19 cellular contexts compared by ENCODE assay signal in the genomic region with DNA sequence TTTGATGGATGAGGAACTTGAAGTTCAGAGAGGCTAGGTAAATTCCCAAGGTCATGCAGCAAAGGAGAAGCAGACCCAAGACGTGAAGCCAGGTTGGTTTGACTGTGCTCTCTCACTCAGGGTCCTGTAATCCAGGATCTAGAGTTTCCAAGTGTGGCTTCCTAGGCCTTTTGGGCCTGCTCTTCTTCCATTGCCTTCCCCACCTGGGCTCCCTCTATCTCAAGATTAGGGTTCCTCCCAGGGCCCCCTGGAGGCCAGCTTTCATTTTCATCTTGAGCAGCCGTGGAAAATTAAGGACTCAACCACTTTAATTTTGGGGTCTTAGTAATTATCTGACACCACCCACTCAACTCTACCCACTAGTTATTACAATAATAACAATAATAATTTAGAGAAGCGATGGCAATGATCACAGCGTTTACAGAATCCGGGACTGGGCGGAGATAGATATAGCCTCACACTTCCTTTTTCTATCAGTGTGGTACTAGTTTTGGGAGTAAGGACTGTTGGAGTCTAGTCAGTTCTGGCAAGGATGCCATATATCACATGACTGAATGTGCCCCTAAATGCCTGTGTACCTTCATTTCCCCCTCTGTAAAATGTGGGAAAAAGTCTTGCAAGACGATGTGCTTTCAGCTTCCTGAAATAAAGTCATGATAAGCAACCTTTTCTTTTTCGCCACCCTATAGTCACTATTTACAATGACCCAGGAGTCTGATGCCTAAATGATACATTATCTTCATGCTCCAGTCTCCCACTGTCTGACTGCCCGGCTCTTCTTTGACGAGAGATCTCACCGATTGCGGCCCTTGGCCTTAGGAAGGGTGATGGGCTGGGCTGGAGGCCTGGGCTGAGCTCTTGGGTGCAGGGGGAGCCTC. TPM values are rescaled to one million over a fixed set of nuclear protein-coding genes. Genes with fewer than 3 reads are reported as not detected.
DNase-seq lines count a peak whose midpoint lies in the region; FAIRE-seq and TF ChIP-seq lines count a peak whose summit lies in the region.
"Had no signal": no experiment of that assay in that cellular context is flagged by ENCODE, and none has a peak within 500 bp of the region (broad histone marks: within the 10 kb centered on the region; RNA-seq: fewer than 3 reads in every experiment).

No MANE protein-coding gene starts in this region.

- no peak for FAIRE-seq in H54 (lab: Jason Lieb, UNC)
- FAIRE-seq: urothelium cell line had no signal

- H3K27ac Mint-ChIP-seq in brain: peak overlapping the region in 4 of 5 experiments; percentile 32 to 91 (median 62)
- H3K27ac Mint-ChIP-seq in mesothelial cell of epicardium: peak overlapping the region; percentile 54
- H3K27ac Mint-ChIP-seq: activated CD4-positive, alpha-beta memory T cell treated with anti-CD3 and anti-CD28 coated beads for 36 hours; activated T-helper 1 cell treated with anti-CD3 and anti-CD28 coated beads, Interleukin-12 subunit alpha, Interleukin-12 subunit beta, Interleukin-2, Interleukin-4 antibody, amounts not matched to agents 30 ng/mL and 10 ng/mL and 1 ng/mL, durations not matched to agents 14 hours and 24 hours and 36 hours had no signal

- no peak overlapping the region for H2AFZ ChIP-seq in Loucy (ENCODE audit: low read length)

- H3K27me3 Mint-ChIP-seq in brain (peaks cover 10% of the 10 kb centered on the region), mesothelial cell of epicardium (ENCODE audit: low read depth) (no peaks in the 10 kb centered on the region)

- no peaks in the 10 kb centered on the region for H3K9me3 ChIP-seq in Loucy (ENCODE audit: insufficient read depth, low read depth, low read length)
- H3K9me3 ChIP-seq: SJCRH30 had no signal

- no peaks in the 10 kb centered on the region for H4K20me1 ChIP-seq in Loucy (ENCODE audit: insufficient read depth, low read length, poor library complexity, severe bottlenecking)

- H3K4me1 ChIP-seq in Loucy (ENCODE audit: insufficient read depth, low read length, poor library complexity, severe bottlenecking): no peaks in the 10 kb centered on the region
- H3K4me1 ChIP-seq: SJCRH30 had no signal

- no peak overlapping the region for H3K4me2 ChIP-seq in Loucy (ENCODE audit: low read depth, low read length, poor library complexity, severe bottlenecking)

- no peak overlapping the region for H3K4me3 ChIP-seq in Loucy (ENCODE audit: low read length, poor library complexity, severe bottlenecking)
- H3K4me3 ChIP-seq: dorsolateral prefrontal cortex, SJCRH30 had no signal

- no peaks in the 10 kb centered on the region for H3F3A ChIP-seq in Loucy (ENCODE audit: low read depth)

- no peaks in the 10 kb centered on the region for H3K79me2 ChIP-seq in Loucy (ENCODE audit: insufficient read depth, low read length)

- TF ChIP-seq POLR2A in H54 (IDR thresholded peaks at IDR 0.05; ENCODE audit: low read depth, low read length): no peak

- TF ChIP-seq CTCF in Loucy (conservative IDR thresholded peaks at IDR 0.05; ENCODE audit: low read length): peak; percentile 27
- no peak for TF ChIP-seq CTCF in brain (conservative IDR thresholded peaks at IDR 0.05)
- peak; percentile 19 for TF ChIP-seq CTCF in mesothelial cell of epicardium (IDR thresholded peaks at IDR 0.05; ENCODE audit: unreplicated experiment)

- no peak overlapping the region for H3K4me3 Mint-ChIP-seq in brain
- H3K4me3 Mint-ChIP-seq in mesothelial cell of epicardium: no peak overlapping the region
- H3K4me3 Mint-ChIP-seq: activated CD4-positive, alpha-beta memory T cell treated with anti-CD3 and anti-CD28 coated beads for 36 hours; activated T-helper 1 cell treated with anti-CD3 and anti-CD28 coated beads, Interleukin-12 subunit alpha, Interleukin-12 subunit beta, Interleukin-2, Interleukin-4 antibody, amounts not matched to agents 30 ng/mL and 10 ng/mL and 1 ng/mL, durations not matched to agents 14 hours and 24 hours and 36 hours; naive B cell had no signal

- no peaks in the 10 kb centered on the region for H3K27me3 ChIP-seq in Loucy (ENCODE audit: insufficient read depth, low read length, poor library complexity, severe bottlenecking)
- H3K27me3 ChIP-seq: dorsolateral prefrontal cortex, SJCRH30 had no signal

- DNase-seq in CMK (ENCODE audit: low read depth): peak; percentile 14
- DNase-seq in mesothelial cell of epicardium (ENCODE audit: low spot score in 2 of 2, unreplicated experiment in 2 of 2): no peak
- DNase-seq in GM19240 (ENCODE audit: insufficient read length, low spot score): no peak
- DNase-seq in NCI-H2029 (lab: John Stamatoyannopoulos, UW): no peak
- no peak for DNase-seq in H54 (ENCODE audit: insufficient read length, low spot score)
- DNase-seq in NCI-H1417 (lab: John Stamatoyannopoulos, UW): no peak
- DNase-seq: activated CD4-positive, alpha-beta memory T cell treated with anti-CD3 and anti-CD28 coated beads for 36 hours; DMS153; naive B cell; NK-92 treated with Interleukin-12 subunit alpha and Interleukin-12 subunit beta, amount 100 ng/mL, for 24 hours; right cardiac atrium; SJCRH30; stimulated activated CD4-positive, alpha-beta T cell treated with anti-CD3 and anti-CD28 coated beads, Interleukin-2, amount 100 ng/mL, for 48 hours; T1000 had no signal

- H3K9me3 Mint-ChIP-seq in brain: no peaks in the 10 kb centered on the region
- no peaks in the 10 kb centered on the region for H3K9me3 Mint-ChIP-seq in mesothelial cell of epicardium
- H3K9me3 Mint-ChIP-seq: activated CD4-positive, alpha-beta memory T cell treated with anti-CD3 and anti-CD28 coated beads for 36 hours; activated T-helper 1 cell treated with anti-CD3 and anti-CD28 coated beads, Interleukin-12 subunit alpha, Interleukin-12 subunit beta, Interleukin-2, Interleukin-4 antibody, amounts not matched to agents 30 ng/mL and 10 ng/mL and 1 ng/mL, durations not matched to agents 14 hours and 24 hours and 36 hours had no signal

- no peak overlapping the region for H3K9ac ChIP-seq in Loucy (ENCODE audit: low read depth, low read length, poor library complexity, severe bottlenecking)

- no peaks in the 10 kb centered on the region for H3K36me3 ChIP-seq in Loucy (ENCODE audit: insufficient read depth, low read length)
- H3K36me3 ChIP-seq: SJCRH30 had no signal

- no peaks in the 10 kb centered on the region for H3K36me3 Mint-ChIP-seq in brain
- H3K36me3 Mint-ChIP-seq in mesothelial cell of epicardium: no peaks in the 10 kb centered on the region
- H3K36me3 Mint-ChIP-seq: activated CD4-positive, alpha-beta memory T cell treated with anti-CD3 and anti-CD28 coated beads for 36 hours; naive B cell had no signal

- H3K4me1 Mint-ChIP-seq in brain: peaks cover 34% of the 10 kb centered on the region
- H3K4me1 Mint-ChIP-seq in mesothelial cell of epicardium: peaks cover 51% of the 10 kb centered on the region
- H3K4me1 Mint-ChIP-seq: naive B cell had no signal

- H3K9me2 ChIP-seq in Loucy (replicated peaks; ENCODE audit: low read depth, low read length): no peaks in the 10 kb centered on the region

RNA-seq across cellular contexts. Expression of a gene that starts 30.2 kb away (rescaled TPM):
- polyA plus RNA-seq in brain (ENCODE audit: insufficient read depth, low read depth, low replicate concordance): 98.8 TPM
- total RNA-seq in mesothelial cell of epicardium: 67.6 to 68.9 TPM (median 68.4 TPM) in 3 replicates

Comparison
In these comparisons a context has a peak if more than half of its experiments do, and no peak if none do; other contexts are left out.
1. CTCF ChIP-seq: peak in Loucy (single experiment) and mesothelial cell of epicardium (single experiment); none in brain (0 of 2).